Comparison of ENCODE assay signal across 8 cellular contexts in the genomic region with DNA sequence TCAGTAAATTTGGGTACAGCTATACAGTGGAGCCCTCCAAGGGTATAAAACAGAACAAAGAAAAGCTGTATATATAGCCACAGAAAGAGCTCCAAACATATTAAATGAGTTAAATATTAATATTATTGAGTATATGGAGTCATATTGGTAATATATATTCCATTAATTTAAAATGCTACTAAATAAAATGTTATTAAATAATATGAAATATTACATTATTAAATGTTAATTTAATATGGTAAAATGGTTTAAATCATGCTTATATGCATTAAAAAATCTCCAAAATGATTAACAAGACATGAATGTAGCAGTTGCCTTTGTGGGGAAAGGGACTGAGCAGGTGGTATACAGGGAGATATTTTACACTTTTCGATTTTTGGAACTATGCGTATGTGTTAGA.
"Had no signal": no experiment of that assay in that cellular context is flagged by ENCODE, and none has a peak within 500 bp of the region (broad histone marks: within the 10 kb centered on the region; RNA-seq: fewer than 3 reads in every experiment).

No MANE protein-coding gene starts in this region.

- ATAC-seq: GM23338, K562 had no signal

- FAIRE-seq: H1, H54, HTR-8/SVneo, K562 had no signal

- H3K4me3 ChIP-seq: GM23338, K562 had no signal

- DNase-seq: H9, HCEC 1CT, IMR-90 had no signal
